ENCODE assay signal across 1 cellular context in the genomic region with DNA sequence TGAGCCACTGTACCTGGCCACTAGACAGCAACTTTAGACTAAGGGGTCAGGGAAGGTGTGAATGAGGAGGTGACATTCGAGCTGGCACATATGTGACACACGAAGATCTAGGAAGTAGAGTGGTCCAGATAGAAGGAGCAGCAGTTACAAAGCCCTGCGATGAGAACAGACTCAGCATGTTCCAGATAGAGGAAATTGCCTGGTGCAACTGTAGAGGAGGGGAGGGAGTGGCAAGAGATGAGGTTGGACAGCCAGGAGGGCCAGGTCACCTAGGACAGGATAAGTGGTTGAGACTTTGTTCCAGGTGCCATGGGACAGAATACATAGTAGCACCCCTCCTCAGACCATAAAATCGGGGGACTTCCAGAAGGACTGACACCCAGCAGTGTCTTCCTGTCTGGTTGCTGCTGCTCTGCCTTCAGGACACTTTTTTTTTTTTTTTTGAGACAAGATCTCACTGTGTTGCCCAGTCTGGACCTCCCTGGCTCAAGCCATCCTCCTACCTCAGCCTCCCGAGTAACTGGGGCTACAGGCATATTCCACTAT.
TF ChIP-seq lines count a peak whose summit lies in the region.

No MANE protein-coding gene starts in this region.

TF ChIP-seq in HCT116, 20 proteins besides CTCF, POLR2A, EP300 and RAD21 (continued from another document):
- TF ChIP-seq, protein P1, sequence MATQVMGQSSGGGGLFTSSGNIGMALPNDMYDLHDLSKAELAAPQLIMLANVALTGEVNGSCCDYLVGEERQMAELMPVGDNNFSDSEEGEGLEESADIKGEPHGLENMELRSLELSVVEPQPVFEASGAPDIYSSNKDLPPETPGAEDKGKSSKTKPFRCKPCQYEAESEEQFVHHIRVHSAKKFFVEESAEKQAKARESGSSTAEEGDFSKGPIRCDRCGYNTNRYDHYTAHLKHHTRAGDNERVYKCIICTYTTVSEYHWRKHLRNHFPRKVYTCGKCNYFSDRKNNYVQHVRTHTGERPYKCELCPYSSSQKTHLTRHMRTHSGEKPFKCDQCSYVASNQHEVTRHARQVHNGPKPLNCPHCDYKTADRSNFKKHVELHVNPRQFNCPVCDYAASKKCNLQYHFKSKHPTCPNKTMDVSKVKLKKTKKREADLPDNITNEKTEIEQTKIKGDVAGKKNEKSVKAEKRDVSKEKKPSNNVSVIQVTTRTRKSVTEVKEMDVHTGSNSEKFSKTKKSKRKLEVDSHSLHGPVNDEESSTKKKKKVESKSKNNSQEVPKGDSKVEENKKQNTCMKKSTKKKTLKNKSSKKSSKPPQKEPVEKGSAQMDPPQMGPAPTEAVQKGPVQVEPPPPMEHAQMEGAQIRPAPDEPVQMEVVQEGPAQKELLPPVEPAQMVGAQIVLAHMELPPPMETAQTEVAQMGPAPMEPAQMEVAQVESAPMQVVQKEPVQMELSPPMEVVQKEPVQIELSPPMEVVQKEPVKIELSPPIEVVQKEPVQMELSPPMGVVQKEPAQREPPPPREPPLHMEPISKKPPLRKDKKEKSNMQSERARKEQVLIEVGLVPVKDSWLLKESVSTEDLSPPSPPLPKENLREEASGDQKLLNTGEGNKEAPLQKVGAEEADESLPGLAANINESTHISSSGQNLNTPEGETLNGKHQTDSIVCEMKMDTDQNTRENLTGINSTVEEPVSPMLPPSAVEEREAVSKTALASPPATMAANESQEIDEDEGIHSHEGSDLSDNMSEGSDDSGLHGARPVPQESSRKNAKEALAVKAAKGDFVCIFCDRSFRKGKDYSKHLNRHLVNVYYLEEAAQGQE (IDR thresholded peaks at IDR 0.05; ENCODE audit: low read depth): no peak
- no peak for TF ChIP-seq JUND (IDR thresholded peaks at IDR 0.05)
- no peak for TF ChIP-seq MAX (IDR thresholded peaks at IDR 0.05)
- no peak for TF ChIP-seq ZFX (IDR thresholded peaks at IDR 0.05)
- no peak for TF ChIP-seq SIN3A (IDR thresholded peaks at IDR 0.05; ENCODE audit: low read depth)
- no peak for TF ChIP-seq ZNF274 (IDR thresholded peaks at IDR 0.05; ENCODE audit: low read depth, low read length)
- no peak for TF ChIP-seq EGR1 (IDR thresholded peaks at IDR 0.05; ENCODE audit: low read depth)
- no peak for TF ChIP-seq CEBPB (IDR thresholded peaks at IDR 0.05; ENCODE audit: low read depth)
- TF ChIP-seq YY1 (IDR thresholded peaks at IDR 0.05; ENCODE audit: extremely low read depth, insufficient replicate concordance, low read depth, low read length): no peak
- no peak for TF ChIP-seq CBX3 (IDR thresholded peaks at IDR 0.05; ENCODE audit: low read depth)
- no peak for TF ChIP-seq EZH2 (IDR thresholded peaks at IDR 0.05)
- TF ChIP-seq ELF1 (IDR thresholded peaks at IDR 0.05; ENCODE audit: borderline replicate concordance, low read depth): no peak
- TF ChIP-seq SRF (IDR thresholded peaks at IDR 0.05; ENCODE audit: low read depth): no peak
- TF ChIP-seq SP1 (IDR thresholded peaks at IDR 0.05; ENCODE audit: low read depth): no peak
- TF ChIP-seq TCF7L2 (IDR thresholded peaks at IDR 0.05; ENCODE audit: borderline replicate concordance, extremely low read depth, insufficient read depth, insufficient read length): no peak
- TF ChIP-seq, protein P2, sequence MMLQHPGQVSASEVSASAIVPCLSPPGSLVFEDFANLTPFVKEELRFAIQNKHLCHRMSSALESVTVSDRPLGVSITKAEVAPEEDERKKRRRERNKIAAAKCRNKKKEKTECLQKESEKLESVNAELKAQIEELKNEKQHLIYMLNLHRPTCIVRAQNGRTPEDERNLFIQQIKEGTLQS (IDR thresholded peaks at IDR 0.05): no peak
